ENCODE assay signal across 9 cellular contexts in genomic region chr19:916645-917322, GRCh38. TPM values are rescaled to one million over a fixed set of nuclear protein-coding genes. Genes with fewer than 3 reads are reported as not detected.
DNase-seq lines count a peak whose midpoint lies in the region; ATAC-seq, FAIRE-seq and TF ChIP-seq lines count a peak whose summit lies in the region.
"Had no signal": no experiment of that assay in that cellular context is flagged by ENCODE, and none has a peak within 500 bp of the region (broad histone marks: within the 10 kb centered on the region; RNA-seq: fewer than 3 reads in every experiment).

No MANE protein-coding gene starts in this region.

- no peak overlapping the region for H3K9ac ChIP-seq in H9 (ENCODE audit: extremely low read depth, insufficient read length, low read length)

- ATAC-seq in A549, result peak in 1 of 2 experiments; percentile 10; a peak in 3 of 6 replicates
- no peak for ATAC-seq in activated T-cell treated with anti-CD3 and anti-CD28 coated beads, Interleukin-2, amount 50 U/mL, for 4 hours
- no peak for ATAC-seq in naive thymus-derived CD4-positive, alpha-beta T cell
- no peak for ATAC-seq in GM18868 (IDR thresholded peaks at IDR 0.05; ENCODE audit: unreplicated experiment)
- no peak for ATAC-seq in GM21423 (IDR thresholded peaks at IDR 0.05; ENCODE audit: unreplicated experiment)

- DNase-seq in A549 (ENCODE audit: low read depth in 1 of 2, low spot score in 1 of 2) (no peak), H9 (peak; percentile 61), epidermal melanocyte (ENCODE audit: insufficient read length, low spot score) (no peak), NCI-H2171 (lab: John Stamatoyannopoulos, UW) (no peak)
- DNase-seq in activated T-cell treated with anti-CD3 and anti-CD28 coated beads, Interleukin-2, amount 50 U/mL, for 4 hours, result peak; percentile 42
- DNase-seq in naive thymus-derived CD4-positive, alpha-beta T cell, result peak in 1 of 9 donors; percentile 30
- DNase-seq: GF-D8 had no signal

- H3K36me3 ChIP-seq in naive thymus-derived CD4-positive, alpha-beta T cell (ENCODE audit: control insufficient read depth in 2 of 3, insufficient read depth in 3 of 3, low read length in 3 of 3), result peaks cover 0 to 11% (median 0%) of the 10 kb centered on the region in 3 experiments

- no peak overlapping the region for H4K8ac ChIP-seq in H9 (replicated peaks; ENCODE audit: insufficient read length, low read depth, low read length)

- H3K9me3 ChIP-seq in A549, result no peaks in the 10 kb centered on the region
- H3K9me3 ChIP-seq in H9 (ENCODE audit: control insufficient read depth, low read depth, low read length), result no peaks in the 10 kb centered on the region
- H3K9me3 ChIP-seq in naive thymus-derived CD4-positive, alpha-beta T cell (ENCODE audit: control insufficient read depth in 2 of 3, low read length in 3 of 3), result no peaks in the 10 kb centered on the region

- no peak overlapping the region for H3K14ac ChIP-seq in H9 (ENCODE audit: insufficient read depth, low read length)

- intact Hi-C loops in naive thymus-derived CD4-positive, alpha-beta T cell (cut with micrococcal nuclease), result loop anchor here in 1 of 2 donors (1.0 kb wide), 2 partner anchors 7 to 23 kb away; partner anchors contain the start of genes MED16 and RNU6-9

- CTCF ChIA-PET in A549 (lab: Yijun Ruan, JAX), result no interaction called here
- CTCF ChIA-PET in naive thymus-derived CD4-positive, alpha-beta T cell (lab: Charles Lee), result interaction anchor here (1.4 to 2.2 kb wide), 2 partner anchors 53 to 67 kb away, joined by 3 to 18 read pairs; partner anchors contain the start of gene WDR18

- no peak overlapping the region for H3K4ac ChIP-seq in H9 (ENCODE audit: low read depth, low read length)

- FAIRE-seq in A549 (lab: Jason Lieb, UNC), result no peak

- H3K27me3 ChIP-seq in H9 (ENCODE audit: insufficient read depth, low read length), result peaks cover 19% of the 10 kb centered on the region; the same call in 1 of the 2 replicates
- no peaks in the 10 kb centered on the region for H3K27me3 ChIP-seq in naive thymus-derived CD4-positive, alpha-beta T cell (ENCODE audit: control insufficient read depth in 2 of 2, insufficient read depth in 2 of 2, low read length in 2 of 2)

- TF ChIP-seq CTCF in A549 (IDR thresholded peaks at IDR 0.05) (no peak), H9 (conservative IDR thresholded peaks at IDR 0.05) (no peak)

- H2AK5ac ChIP-seq in H9 (ENCODE audit: insufficient read length, low read length), result no peak overlapping the region

- no peak for TF ChIP-seq RAD21 in A549 (conservative IDR thresholded peaks at IDR 0.05 in 1 of 2, IDR thresholded peaks at IDR 0.05 in 1 of 2)

- H3K4me2 ChIP-seq in A549 (peak overlapping the region; percentile 98), H9 (ENCODE audit: insufficient read depth, insufficient read length, low read length) (peak overlapping the region; percentile 51)

- H2BK5ac ChIP-seq in H9 (ENCODE audit: insufficient read length, low read length), result no peak overlapping the region

- H3K27ac ChIP-seq in A549 (peak overlapping the region; percentile 63 to 85), H9 (ENCODE audit: insufficient read length, low read depth, low read length) (no peak overlapping the region)
- peak overlapping the region; percentile 63 for H3K27ac ChIP-seq in naive thymus-derived CD4-positive, alpha-beta T cell (ENCODE audit: low read depth, low read length)

- no peak overlapping the region for H4K5ac ChIP-seq in H9 (ENCODE audit: insufficient read length, low read depth, low read length)

- peak overlapping the region; percentile 48 to 74 for H3K4me3 Mint-ChIP-seq in H9
- H3K4me3 Mint-ChIP-seq in activated T-cell treated with anti-CD3 and anti-CD28 coated beads, Interleukin-2, amount 50 U/mL, for 4 hours, result peak overlapping the region; percentile 19
- peak overlapping the region; percentile 42 to 91 (median 66) for H3K4me3 Mint-ChIP-seq in naive thymus-derived CD4-positive, alpha-beta T cell

- H3K9me3 Mint-ChIP-seq in H9, result peaks cover 0 to 3% of the 10 kb centered on the region in 2 experiments; a peak in 2 of 5 replicates
- no peaks in the 10 kb centered on the region for H3K9me3 Mint-ChIP-seq in activated T-cell treated with anti-CD3 and anti-CD28 coated beads, Interleukin-2, amount 50 U/mL, for 4 hours
- H3K9me3 Mint-ChIP-seq in naive thymus-derived CD4-positive, alpha-beta T cell, result peaks cover 0 to 2% (median 0%) of the 10 kb centered on the region in 11 donors

- 65% methylated on average over 11 of the region's 35 CpGs for WGBS in A549 (ENCODE audit: missing lambda C conversion rate)
- WGBS in H9 (ENCODE audit: extremely low coverage, insufficient read length, low lambda C conversion rate), result no CpG with 5 or more reads among the region's 35 CpGs

- peaks cover 11% of the 10 kb centered on the region; the same call in 1 of the 3 replicates for H3K4me1 ChIP-seq in A549
- no peaks in the 10 kb centered on the region for H3K4me1 ChIP-seq in H9 (ENCODE audit: insufficient read depth, low read length)
- H3K4me1 ChIP-seq in naive thymus-derived CD4-positive, alpha-beta T cell (ENCODE audit: control insufficient read depth in 2 of 2, insufficient read depth in 2 of 2, low read length in 2 of 2), result peaks cover 17% of the 10 kb centered on the region in 2 donors

- peaks cover 0 to 2% (median 0%) of the 10 kb centered on the region in 3 experiments; a peak in 1 of 7 replicates for H3K36me3 Mint-ChIP-seq in H9 (ENCODE audit: insufficient read depth in 1 of 3, low read depth in 3 of 3)
- no peaks in the 10 kb centered on the region for H3K36me3 Mint-ChIP-seq in activated T-cell treated with anti-CD3 and anti-CD28 coated beads, Interleukin-2, amount 50 U/mL, for 4 hours (ENCODE audit: insufficient read depth)
- H3K36me3 Mint-ChIP-seq in naive thymus-derived CD4-positive, alpha-beta T cell, result no peaks in the 10 kb centered on the region

- no peak overlapping the region for H3K23ac ChIP-seq in H9 (ENCODE audit: insufficient read length, low read depth, low read length)

- no peak overlapping the region for H2BK12ac ChIP-seq in H9 (ENCODE audit: insufficient read length, low read depth, low read length)

- TF ChIP-seq POLR2A in A549 (IDR thresholded peaks at IDR 0.05; ENCODE audit: low read length), result no peak

- H3K79me2 ChIP-seq in H9 (ENCODE audit: insufficient read depth, low read length), result no peaks in the 10 kb centered on the region

- no peaks in the 10 kb centered on the region for H3K79me1 ChIP-seq in H9 (ENCODE audit: insufficient read depth, low read depth, low read length, poor library complexity, severe bottlenecking)

- H4K91ac ChIP-seq in H9 (ENCODE audit: insufficient read length, low read depth, low read length), result no peak overlapping the region

- H3K27me3 Mint-ChIP-seq in H9 (ENCODE audit: low read depth), result peaks cover 72% of the 10 kb centered on the region
- peaks cover 5% of the 10 kb centered on the region for H3K27me3 Mint-ChIP-seq in activated T-cell treated with anti-CD3 and anti-CD28 coated beads, Interleukin-2, amount 50 U/mL, for 4 hours (ENCODE audit: low read depth)
- peaks cover 0 to 5% (median 0%) of the 10 kb centered on the region in 5 donors for H3K27me3 Mint-ChIP-seq in naive thymus-derived CD4-positive, alpha-beta T cell

- H3K56ac ChIP-seq in H9 (ENCODE audit: insufficient read length, low read depth, low read length), result no peak overlapping the region

- H3K27ac Mint-ChIP-seq in H9, result no peak overlapping the region
- H3K27ac Mint-ChIP-seq in naive thymus-derived CD4-positive, alpha-beta T cell, result peak overlapping the region in 2 of 9 donors; percentile 21 to 83

- H3K18ac ChIP-seq in H9 (ENCODE audit: insufficient read length, low read depth, low read length), result no peak overlapping the region

- no peak overlapping the region for H2BK15ac ChIP-seq in H9 (ENCODE audit: low read depth, low read length)

- H3K4me1 Mint-ChIP-seq in H9, result peaks cover under 1 to 3% of the 10 kb centered on the region in 2 experiments; a peak in 2 of 4 replicates
- peaks cover 20% of the 10 kb centered on the region for H3K4me1 Mint-ChIP-seq in activated T-cell treated with anti-CD3 and anti-CD28 coated beads, Interleukin-2, amount 50 U/mL, for 4 hours (ENCODE audit: low read depth)
- peaks cover 10 to 29% (median 22%) of the 10 kb centered on the region in 7 donors for H3K4me1 Mint-ChIP-seq in naive thymus-derived CD4-positive, alpha-beta T cell

- no peak overlapping the region for H3T11ph ChIP-seq in H9 (ENCODE audit: low read length)

- POLR2A ChIA-PET in A549 (lab: Yijun Ruan, JAX), result no interaction called here
- POLR2A ChIA-PET in naive thymus-derived CD4-positive, alpha-beta T cell (lab: Charles Lee), result interaction anchor here (1.0 to 8.8 kb wide), 3 partner anchors 21 to 52 kb away, joined by 3 to 82 read pairs (median 26); partner anchors contain the start of genes MED16 and RNU6-9

- H2BK120ac ChIP-seq in H9 (ENCODE audit: low read depth, low read length, poor library complexity, severe bottlenecking), result no peak overlapping the region

- H3K23me2 ChIP-seq in H9 (ENCODE audit: insufficient read length, low read depth, low read length, poor library complexity, severe bottlenecking), result peaks cover 24% of the 10 kb centered on the region

- TF ChIP-seq EP300 in A549 (IDR thresholded peaks at IDR 0.05), result no peak

- H4K20me1 ChIP-seq in H9 (ENCODE audit: control insufficient read depth, insufficient read depth, insufficient read length), result no peaks in the 10 kb centered on the region

- H2AFZ ChIP-seq in H9 (ENCODE audit: low read length), result no peak overlapping the region

- H2BK20ac ChIP-seq in H9 (ENCODE audit: low read depth, low read length, poor library complexity, severe bottlenecking), result no peak overlapping the region

- H3K4me3 ChIP-seq in A549, result peak overlapping the region; percentile 49
- no peak overlapping the region for H3K4me3 ChIP-seq in naive thymus-derived CD4-positive, alpha-beta T cell (ENCODE audit: low read length)

RNA-seq across cellular contexts. Expression of gene KISS1R, which starts 0.3 kb away (rescaled TPM):
- polyA plus RNA-seq in A549 (2011; rRNA removed) (0.05 and 0.14 TPM in 2 replicates), A549 (2017; fragmentation: RNase III; extraction: RNeasy Plus Mini Kit Qiagen cat#74134 plus additional on column Dnase treatment) (0.18 to 0.79 TPM (median 0.38 TPM) in 3 replicates)
- 0.46 and 0.93 TPM in 2 replicates for polyA plus RNA-seq in A549 (2012; cell fraction: cytosol; rRNA removed)
- 1.2 and 2.9 TPM in 2 replicates for polyA plus RNA-seq in A549 (2012; cell fraction: nucleus; rRNA removed)
- not detected in 2 replicates for polyA minus RNA-seq in A549 (2011; rRNA and poly(A)+ RNA removed)
- 3.3 and 5.9 TPM in 2 replicates for total RNA-seq in H9 (2021)
- 1 to 10 TPM; 2.9 to 5.1 (median 3.3) TPM for total RNA-seq in activated T-cell treated with anti-CD3 and anti-CD28 coated beads, Interleukin-2, amount 50 U/mL, for 4 hours
- 1 to 10 TPM; 1.1 to 3.0 (median 1.7) TPM for total RNA-seq in naive thymus-derived CD4-positive, alpha-beta T cell
- polyA plus RNA-seq in naive thymus-derived CD4-positive, alpha-beta T cell, result under 1 TPM; 0.72 to 0.85 TPM

RNA-seq across cellular contexts. Expression of gene R3HDM4, which starts 3.8 kb away (rescaled TPM):
- polyA plus RNA-seq in A549 (2011; rRNA removed), result 16.9 and 22.7 TPM in 2 replicates
- polyA plus RNA-seq in A549 (2012; cell fraction: cytosol; rRNA removed), result 23.1 and 33.7 TPM in 2 replicates
- polyA plus RNA-seq in A549 (2012; cell fraction: nucleus; rRNA removed), result 51.5 and 54.5 TPM in 2 replicates
- 18.8 to 24.8 TPM (median 20.7 TPM) in 3 replicates for polyA plus RNA-seq in A549 (2017; fragmentation: RNase III; extraction: RNeasy Plus Mini Kit Qiagen cat#74134 plus additional on column Dnase treatment)
- polyA minus RNA-seq in A549 (2011; rRNA and poly(A)+ RNA removed), result 15.0 and 15.1 TPM in 2 replicates
- 66.2 and 66.4 TPM in 2 replicates for total RNA-seq in H9 (2021)
- total RNA-seq in activated T-cell treated with anti-CD3 and anti-CD28 coated beads, Interleukin-2, amount 50 U/mL, for 4 hours, result 10 to 100 TPM; 92.3 to 97.7 (median 96.3) TPM
- total RNA-seq in naive thymus-derived CD4-positive, alpha-beta T cell, result 100 to 1,000 TPM; 123 to 219 (median 184) TPM
- 100 to 1,000 TPM; 195 to 251 TPM for polyA plus RNA-seq in naive thymus-derived CD4-positive, alpha-beta T cell

RNA-seq across cellular contexts. Expression of gene ARID3A, which starts 9.1 kb away (rescaled TPM):
- polyA plus RNA-seq in A549 (2011; rRNA removed), result 3.3 and 3.4 TPM in 2 replicates
- polyA plus RNA-seq in A549 (2012; cell fraction: cytosol; rRNA removed), result 9.0 and 11.2 TPM in 2 replicates
- polyA plus RNA-seq in A549 (2012; cell fraction: nucleus; rRNA removed), result 8.5 and 17.6 TPM in 2 replicates
- polyA plus RNA-seq in A549 (2017; fragmentation: RNase III; extraction: RNeasy Plus Mini Kit Qiagen cat#74134 plus additional on column Dnase treatment), result 4.6 to 6.1 TPM (median 5.4 TPM) in 3 replicates
- polyA minus RNA-seq in A549 (2011; rRNA and poly(A)+ RNA removed), result 11.5 and 12.7 TPM in 2 replicates
- 98.3 and 104 TPM in 2 replicates for total RNA-seq in H9 (2021)
- 10 to 100 TPM in 1 of 3 donors, 1 to 10 TPM in 2; 7.3 to 13.2 (median 10.0) TPM for total RNA-seq in activated T-cell treated with anti-CD3 and anti-CD28 coated beads, Interleukin-2, amount 50 U/mL, for 4 hours
- 10 to 100 TPM in 3 of 5 experiments, 1 to 10 TPM in 2; 7.1 to 33.1 (median 10.2) TPM for total RNA-seq in naive thymus-derived CD4-positive, alpha-beta T cell
- polyA plus RNA-seq in naive thymus-derived CD4-positive, alpha-beta T cell, result under 1 TPM; 0.57 to 0.95 TPM

RNA-seq across cellular contexts. Expression of gene RNU6-9, which starts 23.5 kb away (rescaled TPM):
- polyA plus RNA-seq in A549 (2011; rRNA removed), result not detected in 2 replicates
- polyA plus RNA-seq in A549 (2012; cell fraction: cytosol; rRNA removed), result not detected in 2 replicates
- polyA plus RNA-seq in A549 (2012; cell fraction: nucleus; rRNA removed), result not detected in 2 replicates
- polyA plus RNA-seq in A549 (2017; fragmentation: RNase III; extraction: RNeasy Plus Mini Kit Qiagen cat#74134 plus additional on column Dnase treatment), result not detected in 3 replicates
- under 0.01 TPM in 1 of 2 replicates, not detected in the other for polyA minus RNA-seq in A549 (2011; rRNA and poly(A)+ RNA removed)
- total RNA-seq in H9 (2021), result not detected in 2 replicates
- total RNA-seq in activated T-cell treated with anti-CD3 and anti-CD28 coated beads, Interleukin-2, amount 50 U/mL, for 4 hours, result not detected
- not detected for total RNA-seq in naive thymus-derived CD4-positive, alpha-beta T cell
- polyA plus RNA-seq in naive thymus-derived CD4-positive, alpha-beta T cell, result not detected

RNA-seq across cellular contexts. Expression of gene MED16, which starts 23.8 kb away (rescaled TPM):
- polyA plus RNA-seq in A549 (2011; rRNA removed) (8.0 TPM in 2 replicates), A549 (2017; fragmentation: RNase III; extraction: RNeasy Plus Mini Kit Qiagen cat#74134 plus additional on column Dnase treatment) (11.9 to 13.9 TPM (median 12.7 TPM) in 3 replicates)
- polyA plus RNA-seq in A549 (2012; cell fraction: cytosol; rRNA removed), result 17.6 and 22.7 TPM in 2 replicates
- polyA plus RNA-seq in A549 (2012; cell fraction: nucleus; rRNA removed), result 32.2 and 54.4 TPM in 2 replicates
- 8.8 and 17.6 TPM in 2 replicates for polyA minus RNA-seq in A549 (2011; rRNA and poly(A)+ RNA removed)
- total RNA-seq in H9 (2021), result 83.1 and 84.1 TPM in 2 replicates
- total RNA-seq in activated T-cell treated with anti-CD3 and anti-CD28 coated beads, Interleukin-2, amount 50 U/mL, for 4 hours, result 10 to 100 TPM; 70.4 to 73.9 (median 73.6) TPM
- total RNA-seq in naive thymus-derived CD4-positive, alpha-beta T cell, result 10 to 100 TPM; 47.5 to 78.2 (median 67.6) TPM
- 100 to 1,000 TPM in 1 of 2 donors, 10 to 100 TPM in 1; 65.7 to 142 TPM for polyA plus RNA-seq in naive thymus-derived CD4-positive, alpha-beta T cell

Comparison
In these comparisons a context has a peak if more than half of its experiments do, and no peak if none do; other contexts are left out.
1. DNase-seq: peak in H9 (single experiment) and activated T-cell treated with anti-CD3 and anti-CD28 coated beads, Interleukin-2, amount 50 U/mL, for 4 hours (single experiment); none in A549 (0 of 2), epidermal melanocyte (single experiment) and NCI-H2171 (single experiment).
2. Peak in every context shown above with its lines, with median percentiles within 50 percentile points of each other: H3K4me3 Mint-ChIP-seq.